1 cellular context compared by ENCODE assay signal in the genomic region with DNA sequence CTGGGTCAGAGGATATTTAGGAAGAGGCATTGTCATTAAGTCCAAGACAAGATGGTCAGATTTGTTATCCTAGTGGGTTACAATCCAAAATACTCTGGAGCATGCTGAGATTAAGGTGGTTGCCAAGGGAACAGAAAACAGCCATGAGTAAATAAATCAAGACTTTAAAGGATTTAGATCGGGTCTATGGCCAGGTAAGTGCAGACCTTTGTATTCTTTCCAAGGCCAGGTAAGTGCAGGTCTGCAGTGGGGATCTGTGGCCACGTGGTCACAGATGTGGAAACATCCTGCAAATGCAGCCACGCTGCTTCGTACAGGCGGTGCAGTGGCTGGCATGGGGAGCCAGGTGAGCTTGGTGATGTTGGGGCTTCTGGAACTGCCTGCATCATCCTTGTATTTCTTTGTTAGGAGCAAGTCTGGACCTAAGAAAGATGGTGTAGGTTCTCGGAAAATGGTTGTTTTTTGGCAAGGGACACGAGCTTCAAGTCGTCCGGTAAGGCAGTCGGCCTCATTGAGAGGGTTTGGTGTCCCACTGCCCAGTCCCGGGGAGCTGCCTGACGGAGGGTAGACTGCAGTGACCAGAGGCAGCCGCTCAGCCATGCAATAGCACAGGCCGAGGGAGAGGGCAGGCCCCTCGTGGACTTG.
TF ChIP-seq lines count a peak whose summit lies in the region.

No MANE protein-coding gene starts in this region.

TF ChIP-seq in K562, 482 proteins besides CTCF, POLR2A, EP300 and RAD21 (continues in another document):
- TF ChIP-seq ZNF740 (CRISPR knock-in tag; IDR thresholded peaks at IDR 0.05) = 0 out of 2 replicates have a peak, but pooled peaks have one; percentile 12
- no peak for TF ChIP-seq ZNF740 (tag; IDR thresholded peaks at IDR 0.05)
- TF ChIP-seq, protein P1, sequence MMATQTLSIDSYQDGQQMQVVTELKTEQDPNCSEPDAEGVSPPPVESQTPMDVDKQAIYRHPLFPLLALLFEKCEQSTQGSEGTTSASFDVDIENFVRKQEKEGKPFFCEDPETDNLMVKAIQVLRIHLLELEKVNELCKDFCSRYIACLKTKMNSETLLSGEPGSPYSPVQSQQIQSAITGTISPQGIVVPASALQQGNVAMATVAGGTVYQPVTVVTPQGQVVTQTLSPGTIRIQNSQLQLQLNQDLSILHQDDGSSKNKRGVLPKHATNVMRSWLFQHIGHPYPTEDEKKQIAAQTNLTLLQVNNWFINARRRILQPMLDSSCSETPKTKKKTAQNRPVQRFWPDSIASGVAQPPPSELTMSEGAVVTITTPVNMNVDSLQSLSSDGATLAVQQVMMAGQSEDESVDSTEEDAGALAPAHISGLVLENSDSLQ (IDR thresholded peaks at IDR 0.05) = no peak; the same call in 1 of the 2 replicates
- TF ChIP-seq BMI1 (IDR thresholded peaks at IDR 0.05; ENCODE audit: low read length) = 0 out of 2 replicates have a peak, but pooled peaks have one; percentile 4
- no peak for TF ChIP-seq ZFP1 (CRISPR knock-in tag; IDR thresholded peaks at IDR 0.05)
- no peak for TF ChIP-seq ETV1 (tag; conservative IDR thresholded peaks at IDR 0.05; ENCODE audit: low read depth)
- TF ChIP-seq CREM (IDR thresholded peaks at IDR 0.05; ENCODE audit: low read depth) = no peak
- peak in 1 of 2 experiments; percentile 8; a peak in 1 of 4 replicates for TF ChIP-seq FOXK2 (conservative IDR thresholded peaks at IDR 0.05 in 1 of 2, IDR thresholded peaks at IDR 0.05 in 1 of 2; ENCODE audit: low read depth in 2 of 2)
- TF ChIP-seq, protein P2, sequence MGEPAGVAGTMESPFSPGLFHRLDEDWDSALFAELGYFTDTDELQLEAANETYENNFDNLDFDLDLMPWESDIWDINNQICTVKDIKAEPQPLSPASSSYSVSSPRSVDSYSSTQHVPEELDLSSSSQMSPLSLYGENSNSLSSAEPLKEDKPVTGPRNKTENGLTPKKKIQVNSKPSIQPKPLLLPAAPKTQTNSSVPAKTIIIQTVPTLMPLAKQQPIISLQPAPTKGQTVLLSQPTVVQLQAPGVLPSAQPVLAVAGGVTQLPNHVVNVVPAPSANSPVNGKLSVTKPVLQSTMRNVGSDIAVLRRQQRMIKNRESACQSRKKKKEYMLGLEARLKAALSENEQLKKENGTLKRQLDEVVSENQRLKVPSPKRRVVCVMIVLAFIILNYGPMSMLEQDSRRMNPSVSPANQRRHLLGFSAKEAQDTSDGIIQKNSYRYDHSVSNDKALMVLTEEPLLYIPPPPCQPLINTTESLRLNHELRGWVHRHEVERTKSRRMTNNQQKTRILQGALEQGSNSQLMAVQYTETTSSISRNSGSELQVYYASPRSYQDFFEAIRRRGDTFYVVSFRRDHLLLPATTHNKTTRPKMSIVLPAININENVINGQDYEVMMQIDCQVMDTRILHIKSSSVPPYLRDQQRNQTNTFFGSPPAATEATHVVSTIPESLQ (CRISPR knock-in tag; IDR thresholded peaks at IDR 0.05) = 0 out of 2 replicates have a peak, but pooled peaks have one; percentile 7
- TF ChIP-seq HMBOX1 (IDR thresholded peaks at IDR 0.05) = no peak
- TF ChIP-seq, protein P3, sequence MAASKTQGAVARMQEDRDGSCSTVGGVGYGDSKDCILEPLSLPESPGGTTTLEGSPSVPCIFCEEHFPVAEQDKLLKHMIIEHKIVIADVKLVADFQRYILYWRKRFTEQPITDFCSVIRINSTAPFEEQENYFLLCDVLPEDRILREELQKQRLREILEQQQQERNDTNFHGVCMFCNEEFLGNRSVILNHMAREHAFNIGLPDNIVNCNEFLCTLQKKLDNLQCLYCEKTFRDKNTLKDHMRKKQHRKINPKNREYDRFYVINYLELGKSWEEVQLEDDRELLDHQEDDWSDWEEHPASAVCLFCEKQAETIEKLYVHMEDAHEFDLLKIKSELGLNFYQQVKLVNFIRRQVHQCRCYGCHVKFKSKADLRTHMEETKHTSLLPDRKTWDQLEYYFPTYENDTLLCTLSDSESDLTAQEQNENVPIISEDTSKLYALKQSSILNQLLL (CRISPR knock-in tag; IDR thresholded peaks at IDR 0.05; ENCODE audit: borderline replicate concordance) = no peak
- TF ChIP-seq, protein P4, sequence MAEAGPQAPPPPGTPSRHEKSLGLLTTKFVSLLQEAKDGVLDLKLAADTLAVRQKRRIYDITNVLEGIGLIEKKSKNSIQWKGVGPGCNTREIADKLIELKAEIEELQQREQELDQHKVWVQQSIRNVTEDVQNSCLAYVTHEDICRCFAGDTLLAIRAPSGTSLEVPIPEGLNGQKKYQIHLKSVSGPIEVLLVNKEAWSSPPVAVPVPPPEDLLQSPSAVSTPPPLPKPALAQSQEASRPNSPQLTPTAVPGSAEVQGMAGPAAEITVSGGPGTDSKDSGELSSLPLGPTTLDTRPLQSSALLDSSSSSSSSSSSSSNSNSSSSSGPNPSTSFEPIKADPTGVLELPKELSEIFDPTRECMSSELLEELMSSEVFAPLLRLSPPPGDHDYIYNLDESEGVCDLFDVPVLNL (CRISPR knock-in tag; IDR thresholded peaks at IDR 0.05; ENCODE audit: low read depth) = no peak
- TF ChIP-seq ZNF639 (CRISPR knock-in tag; conservative IDR thresholded peaks at IDR 0.05 in 1 of 2, IDR thresholded peaks at IDR 0.05 in 1 of 2) = peak in 1 of 2 experiments; percentile 29; a peak in 1 of 4 replicates
- TF ChIP-seq HIVEP1 (CRISPR knock-in tag; IDR thresholded peaks at IDR 0.05) = no peak
- TF ChIP-seq FOXJ3 (CRISPR knock-in tag; IDR thresholded peaks at IDR 0.05) = peak; percentile 41; the same call in 1 of the 2 replicates
- no peak for TF ChIP-seq FUS (optimal IDR thresholded peaks at IDR 0.05; ENCODE audit: low read depth, low read length)
- TF ChIP-seq, protein P5, sequence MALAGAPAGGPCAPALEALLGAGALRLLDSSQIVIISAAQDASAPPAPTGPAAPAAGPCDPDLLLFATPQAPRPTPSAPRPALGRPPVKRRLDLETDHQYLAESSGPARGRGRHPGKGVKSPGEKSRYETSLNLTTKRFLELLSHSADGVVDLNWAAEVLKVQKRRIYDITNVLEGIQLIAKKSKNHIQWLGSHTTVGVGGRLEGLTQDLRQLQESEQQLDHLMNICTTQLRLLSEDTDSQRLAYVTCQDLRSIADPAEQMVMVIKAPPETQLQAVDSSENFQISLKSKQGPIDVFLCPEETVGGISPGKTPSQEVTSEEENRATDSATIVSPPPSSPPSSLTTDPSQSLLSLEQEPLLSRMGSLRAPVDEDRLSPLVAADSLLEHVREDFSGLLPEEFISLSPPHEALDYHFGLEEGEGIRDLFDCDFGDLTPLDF (CRISPR knock-in tag; IDR thresholded peaks at IDR 0.05) = peak; percentile 72; the same call in 1 of the 2 replicates
- TF ChIP-seq ZBTB26 (CRISPR knock-in tag; IDR thresholded peaks at IDR 0.05) = no peak
- no peak for TF ChIP-seq MYBL2 (IDR thresholded peaks at IDR 0.05; ENCODE audit: low read depth)
- no peak for TF ChIP-seq MYBL2 (CRISPR knock-in tag; IDR thresholded peaks at IDR 0.05; ENCODE audit: borderline replicate concordance)
- TF ChIP-seq, protein P6, sequence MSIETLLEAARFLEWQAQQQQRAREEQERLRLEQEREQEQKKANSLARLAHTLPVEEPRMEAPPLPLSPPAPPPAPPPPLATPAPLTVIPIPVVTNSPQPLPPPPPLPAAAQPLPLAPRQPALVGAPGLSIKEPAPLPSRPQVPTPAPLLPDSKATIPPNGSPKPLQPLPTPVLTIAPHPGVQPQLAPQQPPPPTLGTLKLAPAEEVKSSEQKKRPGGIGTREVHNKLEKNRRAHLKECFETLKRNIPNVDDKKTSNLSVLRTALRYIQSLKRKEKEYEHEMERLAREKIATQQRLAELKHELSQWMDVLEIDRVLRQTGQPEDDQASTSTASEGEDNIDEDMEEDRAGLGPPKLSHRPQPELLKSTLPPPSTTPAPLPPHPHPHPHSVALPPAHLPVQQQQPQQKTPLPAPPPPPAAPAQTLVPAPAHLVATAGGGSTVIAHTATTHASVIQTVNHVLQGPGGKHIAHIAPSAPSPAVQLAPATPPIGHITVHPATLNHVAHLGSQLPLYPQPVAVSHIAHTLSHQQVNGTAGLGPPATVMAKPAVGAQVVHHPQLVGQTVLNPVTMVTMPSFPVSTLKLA (conservative IDR thresholded peaks at IDR 0.05) = peak; percentile 52 to 70; a peak in 2 of 4 replicates
- TF ChIP-seq MED1 (CRISPR knock-in tag; IDR thresholded peaks at IDR 0.05; ENCODE audit: borderline replicate concordance) = 0 out of 2 replicates have a peak, but pooled peaks have one; percentile 39
- no peak for TF ChIP-seq SMAD3 (CRISPR knock-in tag; conservative IDR thresholded peaks at IDR 0.05)
- TF ChIP-seq ZNF561 (CRISPR knock-in tag; conservative IDR thresholded peaks at IDR 0.05) = no peak
- TF ChIP-seq BRCA1 (IDR thresholded peaks at IDR 0.05) = no peak
- 0 out of 2 replicates have a peak, but pooled peaks have one; percentile 58 for TF ChIP-seq BRCA1 (CRISPR knock-in tag; IDR thresholded peaks at IDR 0.05)
- TF ChIP-seq RNF2 (IDR thresholded peaks at IDR 0.05) = 0 out of 2 replicates have a peak, but pooled peaks have one; percentile 8
- TF ChIP-seq POLR2G (IDR thresholded peaks at IDR 0.05; ENCODE audit: low read depth, low read length) = peak; percentile 50; the same call in 1 of the 2 replicates
- 0 out of 2 replicates have a peak, but pooled peaks have one; percentile 1 for TF ChIP-seq NFIC (IDR thresholded peaks at IDR 0.05)
- no peak for TF ChIP-seq ZNF436 (CRISPR knock-in tag; IDR thresholded peaks at IDR 0.05)
- TF ChIP-seq GTF2E2 (tag; IDR thresholded peaks at IDR 0.05) = 0 out of 2 replicates have a peak, but pooled peaks have one; percentile 41
